ENCODE assay signal across 20 cellular contexts in genomic region chr2:119384971-119385370, GRCh38. TPM values are rescaled to one million over a fixed set of nuclear protein-coding genes. Genes with fewer than 3 reads are reported as not detected.
"Had no signal": no experiment of that assay in that cellular context is flagged by ENCODE, and none has a peak within 500 bp of the region (broad histone marks: within the 10 kb centered on the region; RNA-seq: fewer than 3 reads in every experiment).

No MANE protein-coding gene starts in this region.

- DNase-seq: activated CD4-positive, alpha-beta T cell treated with anti-CD3 and anti-CD28 coated beads for 48 hours; activated CD4-positive, alpha-beta T cell treated with anti-CD3 and anti-CD28 coated beads, Interleukin-2, amount 50 U/mL, for 4 hours; activated CD4-positive, CD25-positive, alpha-beta regulatory T cell treated with anti-CD3 and anti-CD28 coated beads, Interleukin-2, amount 50 U/mL, for 72 hours; activated CD8-positive, alpha-beta memory T cell treated with anti-CD3 and anti-CD28 coated beads, Interleukin-2, amount 10 ng/mL, durations not matched to agents 7 days and 5 days; activated CD8-positive, alpha-beta T cell treated with anti-CD3 and anti-CD28 coated beads, Interleukin-2, amount 10 ng/mL, durations not matched to agents 7 days and 5 days; activated effector memory CD4-positive, alpha-beta T cell treated with anti-CD3 and anti-CD28 coated beads, Interleukin-2, amount 50 U/mL, for 16 hours; activated naive CD4-positive, alpha-beta T cell treated with anti-CD3 and anti-CD28 coated beads for 36 hours; activated T-cell treated with anti-CD3 and anti-CD28 coated beads, Interleukin-2, amount 50 U/mL, for 4 hours; amygdala; Kasumi-1; NCI-H1048; NCI-H1694; NCI-H2029 treated with DMSO at 0.1 percent for 48 hours; NCI-H446 treated with DMSO at 0.1 percent for 48 hours; NCI-H524 treated with DMSO at 0.1 percent for 48 hours; NCI-H774; SW 1271 had no signal

- H3K27ac ChIP-seq: SK-N-MC had no signal

- H3K4me3 ChIP-seq: SK-N-MC had no signal

RNA-seq across cellular contexts. Expression of gene TMEM37, which starts 46.7 kb away (rescaled TPM):
- total RNA-seq: activated CD8-positive, alpha-beta memory T cell treated with anti-CD3 and anti-CD28 coated beads, Interleukin-2, amount 10 ng/mL, durations not matched to agents 7 days and 5 days; activated CD8-positive, alpha-beta T cell treated with anti-CD3 and anti-CD28 coated beads, Interleukin-2, amount 10 ng/mL, durations not matched to agents 7 days and 5 days; activated naive CD4-positive, alpha-beta T cell treated with anti-CD3 and anti-CD28 coated beads for 36 hours; RPMI7951; T-helper 1 cell treated with Interleukin-12 subunit alpha and Interleukin-12 subunit beta and Interleukin-4 antibody, amounts not matched to agents 30 ng/mL and 1 ng/mL, for 36 hours had no signal
